ENCODE assay signal across 17 cellular contexts in genomic region chr19:49788857-49789256, GRCh38. TPM values are rescaled to one million over a fixed set of nuclear protein-coding genes. Genes with fewer than 3 reads are reported as not detected.
DNase-seq lines count a peak whose midpoint lies in the region; ATAC-seq and TF ChIP-seq lines count a peak whose summit lies in the region.
"Had no signal": no experiment of that assay in that cellular context is flagged by ENCODE, and none has a peak within 500 bp of the region (broad histone marks: within the 10 kb centered on the region; RNA-seq: fewer than 3 reads in every experiment).

No MANE protein-coding gene starts in this region.

- no peak overlapping the region for H3K4me3 ChIP-seq in neuronal stem cell (ENCODE audit: low read length in 2 of 2)
- H3K4me3 ChIP-seq: BLaER1 treated with 17β-estradiol and CSF1 and Interleukin-3, amounts not matched to agents 10 nM and 100 nM had no signal

- H2BK12ac ChIP-seq in H9 (ENCODE audit: insufficient read length, low read depth, low read length) (no peak overlapping the region), neuronal stem cell (ENCODE audit: low read length) (no peak overlapping the region)

- H3K79me1 ChIP-seq in H9 (ENCODE audit: insufficient read depth, low read depth, low read length, poor library complexity, severe bottlenecking) (no peaks in the 10 kb centered on the region), neuronal stem cell (ENCODE audit: low read depth, low read length) (peaks cover 9% of the 10 kb centered on the region)

- H2AK5ac ChIP-seq in H9 (ENCODE audit: insufficient read length, low read length) (no peak overlapping the region), neuronal stem cell (ENCODE audit: low read depth, low read length) (no peak overlapping the region)

- peak overlapping the region in 2 of 3 experiments; percentile 18 to 44; a peak in 2 of 7 replicates for H3K27ac Mint-ChIP-seq in H9
- H3K27ac Mint-ChIP-seq in central memory CD8-positive, alpha-beta T cell (ENCODE audit: low read depth) = peak overlapping the region; percentile 73
- no peak overlapping the region for H3K27ac Mint-ChIP-seq in stimulated activated memory B cell treated with anti-CD40 and anti-IgM and Interleukin-4, amounts not matched to agents 10 μg/mL and 1 μg/mL and 100 μg/mL, for 72 hours
- H3K27ac Mint-ChIP-seq: CD4-positive, CD25-positive, alpha-beta regulatory T cell had no signal

- no peaks in the 10 kb centered on the region for H3K9me3 Mint-ChIP-seq in H9
- H3K9me3 Mint-ChIP-seq in central memory CD8-positive, alpha-beta T cell = no peaks in the 10 kb centered on the region
- H3K9me3 Mint-ChIP-seq in stimulated activated memory B cell treated with anti-CD40 and anti-IgM and Interleukin-4, amounts not matched to agents 10 μg/mL and 1 μg/mL and 100 μg/mL, for 72 hours = no peaks in the 10 kb centered on the region
- H3K9me3 Mint-ChIP-seq: CD4-positive, CD25-positive, alpha-beta regulatory T cell had no signal

- H3K27ac ChIP-seq in H9 (ENCODE audit: insufficient read length, low read depth, low read length) (no peak overlapping the region), foreskin keratinocyte (no peak overlapping the region), neuronal stem cell (replicated peaks; ENCODE audit: low read length) (no peak overlapping the region)
- H3K27ac ChIP-seq: BLaER1 treated with 17β-estradiol and CSF1 and Interleukin-3, amounts not matched to agents 10 nM and 100 nM had no signal

- no peak overlapping the region for H3K4me3 Mint-ChIP-seq in H9
- H3K4me3 Mint-ChIP-seq in central memory CD8-positive, alpha-beta T cell = no peak overlapping the region
- no peak overlapping the region for H3K4me3 Mint-ChIP-seq in stimulated activated memory B cell treated with anti-CD40 and anti-IgM and Interleukin-4, amounts not matched to agents 10 μg/mL and 1 μg/mL and 100 μg/mL, for 72 hours
- H3K4me3 Mint-ChIP-seq: CD4-positive, CD25-positive, alpha-beta regulatory T cell had no signal

- H3K4ac ChIP-seq in H9 (ENCODE audit: low read depth, low read length) = no peak overlapping the region
- H3K4ac ChIP-seq in neuronal stem cell (ENCODE audit: low read length) = no peak overlapping the region

- peaks cover 0 to 5% of the 10 kb centered on the region in 2 experiments; a peak in 1 of 4 replicates for H3K4me1 Mint-ChIP-seq in H9
- peaks cover 21% of the 10 kb centered on the region for H3K4me1 Mint-ChIP-seq in central memory CD8-positive, alpha-beta T cell
- H3K4me1 Mint-ChIP-seq in stimulated activated memory B cell treated with anti-CD40 and anti-IgM and Interleukin-4, amounts not matched to agents 10 μg/mL and 1 μg/mL and 100 μg/mL, for 72 hours = peaks cover 8% of the 10 kb centered on the region

- no peak overlapping the region for H2BK20ac ChIP-seq in H9 (ENCODE audit: low read depth, low read length, poor library complexity, severe bottlenecking)

- H3K18ac ChIP-seq in H9 (ENCODE audit: insufficient read length, low read depth, low read length) = no peak overlapping the region
- H3K18ac ChIP-seq in neuronal stem cell (ENCODE audit: low read length) = no peak overlapping the region

- no peak overlapping the region for H3T11ph ChIP-seq in H9 (ENCODE audit: low read length)

- H4K91ac ChIP-seq in H9 (ENCODE audit: insufficient read length, low read depth, low read length) (no peak overlapping the region), neuronal stem cell (ENCODE audit: low read depth, low read length, poor library complexity) (no peak overlapping the region)

- H2AFZ ChIP-seq in H9 (ENCODE audit: low read length) (no peak overlapping the region), neuronal stem cell (ENCODE audit: low read length) (no peak overlapping the region)

- H3K9me3 ChIP-seq in H9 (ENCODE audit: control insufficient read depth, low read depth, low read length) (no peaks in the 10 kb centered on the region), neuronal stem cell (replicated peaks in 1 of 2; ENCODE audit: control insufficient read depth in 2 of 2, insufficient read depth in 1 of 2, low read depth in 1 of 2, low read length in 2 of 2) (peaks cover 0 to 5% of the 10 kb centered on the region in 2 donors)
- H3K9me3 ChIP-seq: BLaER1 treated with 17β-estradiol and CSF1 and Interleukin-3, amounts not matched to agents 10 nM and 100 nM had no signal

- H2BK5ac ChIP-seq in H9 (ENCODE audit: insufficient read length, low read length) (no peak overlapping the region), neuronal stem cell (ENCODE audit: low read length) (peak overlapping the region; percentile 53)

- H3K4me2 ChIP-seq in H9 (ENCODE audit: insufficient read depth, insufficient read length, low read length) (no peak overlapping the region), neuronal stem cell (ENCODE audit: insufficient read depth, low read length, poor library complexity, severe bottlenecking) (no peak overlapping the region)
- H3K4me2 ChIP-seq: BLaER1 treated with 17β-estradiol and CSF1 and Interleukin-3, amounts not matched to agents 10 nM and 100 nM had no signal

- H4K8ac ChIP-seq in H9 (replicated peaks; ENCODE audit: insufficient read length, low read depth, low read length) = no peak overlapping the region
- H4K8ac ChIP-seq in neuronal stem cell (ENCODE audit: low read depth, low read length) = peak overlapping the region; percentile 48

- DNase-seq in H9 (no peak), foreskin keratinocyte (no peak), neuronal stem cell (ENCODE audit: low spot score) (no peak), HuH-7 (ENCODE audit: low spot score) (no peak), T-helper 2 cell (no peak)
- no peak for DNase-seq in central memory CD8-positive, alpha-beta T cell (ENCODE audit: low spot score in 2 of 2)
- DNase-seq: ACHN; Calu3; CD4-positive, CD25-positive, alpha-beta regulatory T cell; DMS79 treated with DMSO at 0.1 percent for 48 hours; EL; GDM1 had no signal

- H3K79me2 ChIP-seq in H9 (ENCODE audit: insufficient read depth, low read length) = no peaks in the 10 kb centered on the region

- H3K23ac ChIP-seq in H9 (ENCODE audit: insufficient read length, low read depth, low read length) (no peak overlapping the region), neuronal stem cell (ENCODE audit: low read depth, low read length, poor library complexity) (peak overlapping the region; percentile 85)

- no peak overlapping the region for H4K5ac ChIP-seq in H9 (ENCODE audit: insufficient read length, low read depth, low read length)

- ATAC-seq in central memory CD8-positive, alpha-beta T cell (replicated peaks; ENCODE audit: extremely low read depth, poor library complexity, severe bottlenecking) = no peak
- ATAC-seq in foreskin keratinocyte (no peak), HG02642 (IDR thresholded peaks at IDR 0.05; ENCODE audit: poor library complexity, unreplicated experiment) (no peak)
- no peak for ATAC-seq in stimulated activated memory B cell treated with anti-CD40 and anti-IgM and Interleukin-4, amounts not matched to agents 10 μg/mL and 1 μg/mL and 100 μg/mL, for 72 hours

- H2BK120ac ChIP-seq in H9 (ENCODE audit: low read depth, low read length, poor library complexity, severe bottlenecking) = no peak overlapping the region
- H2BK120ac ChIP-seq in neuronal stem cell (ENCODE audit: low read depth, low read length) = no peak overlapping the region

- peaks cover 35 to 77% of the 10 kb centered on the region in 2 donors for H3K36me3 ChIP-seq in neuronal stem cell (replicated peaks in 1 of 2; ENCODE audit: control insufficient read depth in 2 of 2, insufficient read depth in 2 of 2, low read length in 2 of 2)

- H4K20me1 ChIP-seq in H9 (ENCODE audit: control insufficient read depth, insufficient read depth, insufficient read length) = no peaks in the 10 kb centered on the region

- no peaks in the 10 kb centered on the region for H3K27me3 Mint-ChIP-seq in H9 (ENCODE audit: low read depth)
- H3K27me3 Mint-ChIP-seq in central memory CD8-positive, alpha-beta T cell = no peaks in the 10 kb centered on the region
- H3K27me3 Mint-ChIP-seq in stimulated activated memory B cell treated with anti-CD40 and anti-IgM and Interleukin-4, amounts not matched to agents 10 μg/mL and 1 μg/mL and 100 μg/mL, for 72 hours = no peaks in the 10 kb centered on the region
- H3K27me3 Mint-ChIP-seq: CD4-positive, CD25-positive, alpha-beta regulatory T cell had no signal

- TF ChIP-seq CTCF in H9 (conservative IDR thresholded peaks at IDR 0.05) (no peak), foreskin keratinocyte (conservative IDR thresholded peaks at IDR 0.05) (peak; percentile 20)

- WGBS in H9 (ENCODE audit: extremely low coverage, insufficient read length, low lambda C conversion rate) = no CpG with 5 or more reads among the region's 10 CpGs
- WGBS in neuronal stem cell (ENCODE audit: extremely low coverage in 2 of 2, insufficient read length in 2 of 2, insufficient replicate concordance in 1 of 2), 2 donors = no CpG with 5 or more reads among the region's 10 CpGs

- H3K14ac ChIP-seq in H9 (ENCODE audit: insufficient read depth, low read length) (no peak overlapping the region), neuronal stem cell (ENCODE audit: low read length) (no peak overlapping the region)

- no peak overlapping the region for H3K56ac ChIP-seq in H9 (ENCODE audit: insufficient read length, low read depth, low read length)

- H3K23me2 ChIP-seq in H9 (ENCODE audit: insufficient read length, low read depth, low read length, poor library complexity, severe bottlenecking) = no peaks in the 10 kb centered on the region

- H3K4me1 ChIP-seq in H9 (ENCODE audit: insufficient read depth, low read length) (no peaks in the 10 kb centered on the region), foreskin keratinocyte (peaks cover 2% of the 10 kb centered on the region), neuronal stem cell (ENCODE audit: control insufficient read depth in 2 of 2, insufficient read depth in 1 of 2, low read depth in 1 of 2, low read length in 2 of 2) (no peaks in the 10 kb centered on the region)

- no peak overlapping the region for H3K9ac ChIP-seq in H9 (ENCODE audit: extremely low read depth, insufficient read length, low read length)
- no peak overlapping the region for H3K9ac ChIP-seq in neuronal stem cell (ENCODE audit: low read depth, low read length, poor library complexity)

- peaks cover 32 to 70% (median 47%) of the 10 kb centered on the region in 3 experiments; a peak in 6 of 7 replicates for H3K36me3 Mint-ChIP-seq in H9 (ENCODE audit: insufficient read depth in 1 of 3, low read depth in 3 of 3)
- peaks cover 28% of the 10 kb centered on the region for H3K36me3 Mint-ChIP-seq in central memory CD8-positive, alpha-beta T cell (ENCODE audit: insufficient read depth)
- peaks cover 84% of the 10 kb centered on the region for H3K36me3 Mint-ChIP-seq in stimulated activated memory B cell treated with anti-CD40 and anti-IgM and Interleukin-4, amounts not matched to agents 10 μg/mL and 1 μg/mL and 100 μg/mL, for 72 hours

- no peak overlapping the region for H2BK15ac ChIP-seq in H9 (ENCODE audit: low read depth, low read length)
- no peak overlapping the region for H2BK15ac ChIP-seq in neuronal stem cell (ENCODE audit: low read length)

- H3K27me3 ChIP-seq in H9 (ENCODE audit: insufficient read depth, low read length) (no peaks in the 10 kb centered on the region), foreskin keratinocyte (no peaks in the 10 kb centered on the region), neuronal stem cell (ENCODE audit: control insufficient read depth in 3 of 3, insufficient read depth in 3 of 3, low read depth in 1 of 3, low read length in 3 of 3) (no peaks in the 10 kb centered on the region)
- H3K27me3 ChIP-seq: BLaER1 treated with 17β-estradiol and CSF1 and Interleukin-3, amounts not matched to agents 10 nM and 100 nM had no signal

RNA-seq across cellular contexts. Expression of gene AP2A1, which starts 22.1 kb away (rescaled TPM):
- 108 and 109 TPM in 2 replicates for total RNA-seq in H9 (2021)
- 68.0 and 70.1 TPM in 2 replicates for total RNA-seq in foreskin keratinocyte
- 58.2 and 60.9 TPM in 2 replicates for polyA plus RNA-seq in foreskin keratinocyte
- polyA plus RNA-seq in neuronal stem cell (2013, experiment 1 of 2) = 65.3 TPM
- 66.4 TPM for polyA plus RNA-seq in neuronal stem cell (2013, experiment 2 of 2)

RNA-seq across cellular contexts. Expression of gene FUZ, which starts 24.2 kb away (rescaled TPM):
- total RNA-seq in H9 (2021) (25.1 and 29.7 TPM in 2 replicates), foreskin keratinocyte (10.6 and 12.3 TPM in 2 replicates)
- 13.1 and 15.7 TPM in 2 replicates for polyA plus RNA-seq in foreskin keratinocyte
- polyA plus RNA-seq in neuronal stem cell (2013, experiment 1 of 2) = 24.3 TPM
- polyA plus RNA-seq in neuronal stem cell (2013, experiment 2 of 2) = 23.9 TPM

RNA-seq across cellular contexts. Expression of gene TSKS, which starts 25.8 kb away (rescaled TPM):
- total RNA-seq in H9 (2021) (0.28 and 0.37 TPM in 2 replicates), foreskin keratinocyte (0.10 and 0.18 TPM in 2 replicates)
- polyA plus RNA-seq in foreskin keratinocyte = 0.13 and 0.15 TPM in 2 replicates
- polyA plus RNA-seq in neuronal stem cell (2013, experiment 1 of 2) = 0.31 TPM
- polyA plus RNA-seq in neuronal stem cell (2013, experiment 2 of 2) = 0.44 TPM
- total RNA-seq: A172; Calu3; CD4-positive, CD25-positive, alpha-beta regulatory T cell; HT1080 had no signal

RNA-seq across cellular contexts. Expression of gene MED25, which starts 29.2 kb away (rescaled TPM):
- total RNA-seq in H9 (2021) (76.7 and 77.5 TPM in 2 replicates), foreskin keratinocyte (24.8 and 25.8 TPM in 2 replicates)
- polyA plus RNA-seq in foreskin keratinocyte = 37.8 and 41.5 TPM in 2 replicates
- polyA plus RNA-seq in neuronal stem cell (2013, experiment 1 of 2) = 63.1 TPM
- 64.7 TPM for polyA plus RNA-seq in neuronal stem cell (2013, experiment 2 of 2)
